Comparison of ENCODE assay signal across 11 cellular contexts in genomic region chr17:34254146-34254545, GRCh38. TPM values are rescaled to one million over a fixed set of nuclear protein-coding genes. Genes with fewer than 3 reads are reported as not detected.
A peak's percentile ranks its signal among the peaks of the same experiment; 100 is the strongest.
DNase-seq lines count a peak whose midpoint lies in the region; ATAC-seq and TF ChIP-seq lines count a peak whose summit lies in the region.
"Had no signal": no experiment of that assay in that cellular context is flagged by ENCODE, and none has a peak within 500 bp of the region (broad histone marks: within the 10 kb centered on the region; RNA-seq: fewer than 3 reads in every experiment).

No MANE protein-coding gene starts in this region.

- H3K27ac Mint-ChIP-seq in nephron: peak overlapping the region; percentile 96 to 97 (median 96)
- H3K27ac Mint-ChIP-seq: activated naive CD4-positive, alpha-beta T cell treated with anti-CD3 and anti-CD28 coated beads, Interleukin-2, amount 10 ng/mL, durations not matched to agents 7 days and 5 days; stimulated activated effector memory CD8-positive, alpha-beta T cell treated with anti-CD3 and anti-CD28 coated beads, Interleukin-12 subunit alpha, Interleukin-12 subunit beta, amount 100 ng/mL, for 72 hours had no signal

- H3K4me3 Mint-ChIP-seq in nephron: peak overlapping the region in 2 of 3 experiments; percentile 83 to 84
- H3K4me3 Mint-ChIP-seq: activated naive CD4-positive, alpha-beta T cell treated with anti-CD3 and anti-CD28 coated beads, Interleukin-2, amount 10 ng/mL, durations not matched to agents 7 days and 5 days; stimulated activated effector memory CD8-positive, alpha-beta T cell treated with anti-CD3 and anti-CD28 coated beads, Interleukin-12 subunit alpha, Interleukin-12 subunit beta, amount 100 ng/mL, for 72 hours had no signal

- in situ Hi-C loops in Panc1 (cut with HindIII; ENCODE audit: low pct_unique_long_range_greater_than_20kb, low sequenced_read_pairs): no loop called here

- no peaks in the 10 kb centered on the region for H3K36me3 ChIP-seq in Panc1 (ENCODE audit: control insufficient read depth, insufficient read depth, low read length)
- no peaks in the 10 kb centered on the region for H3K36me3 ChIP-seq in ovary

- no peak overlapping the region for H3K4me3 ChIP-seq in Panc1 (ENCODE audit: low read depth in 2 of 2, low read length in 2 of 2)
- no peak overlapping the region for H3K4me3 ChIP-seq in fibroblast of mammary gland (ENCODE audit: control insufficient read depth, low read depth, low read length)
- H3K4me3 ChIP-seq in ovary: no peak overlapping the region

- H3K27me3 ChIP-seq in Panc1 (ENCODE audit: control insufficient read depth, insufficient read depth, low read length) (no peaks in the 10 kb centered on the region), ovary (no peaks in the 10 kb centered on the region)

- intact Hi-C loops in Panc1 (cut with micrococcal nuclease; ENCODE audit: unreplicated experiment): loop anchor here (5.0 kb wide), 1 partner anchor 52 kb away; no protein-coding TSS in a partner anchor
- intact Hi-C loops in ovary (cut with DNase I): loop anchor here in 1 of 4 donors (10.0 kb wide), 1 partner anchor 861 kb away; the partner anchor contains the start of gene RAD51D

- BruUV-seq in Panc1 (replicated peaks; lab: Mats Ljungman, UMichigan): no TSS peak

- H3K36me3 Mint-ChIP-seq in nephron (ENCODE audit: low read depth): no peaks in the 10 kb centered on the region
- H3K36me3 Mint-ChIP-seq: activated naive CD4-positive, alpha-beta T cell treated with anti-CD3 and anti-CD28 coated beads, Interleukin-2, amount 10 ng/mL, durations not matched to agents 7 days and 5 days; stimulated activated effector memory CD8-positive, alpha-beta T cell treated with anti-CD3 and anti-CD28 coated beads, Interleukin-12 subunit alpha, Interleukin-12 subunit beta, amount 100 ng/mL, for 72 hours had no signal

- TF ChIP-seq POLR2A in ovary (IDR thresholded peaks at IDR 0.05): no peak

- POLR2A ChIA-PET in Panc1 (lab: Charles Lee): no interaction called here

- DNase-seq in A172 (ENCODE audit: low spot score) (peak; percentile 19), Panc1 (ENCODE audit: low read depth, low spot score) (no peak), fibroblast of mammary gland (ENCODE audit: low read depth) (peak; percentile 92), NCI-H748 (lab: John Stamatoyannopoulos, UW; ENCODE audit: unreplicated experiment) (no peak), ovary (no peak)
- DNase-seq: activated naive CD4-positive, alpha-beta T cell treated with anti-CD3 and anti-CD28 coated beads, Interleukin-2, amount 10 ng/mL, durations not matched to agents 7 days and 5 days had no signal

- peak overlapping the region; percentile 98 for H3K27ac ChIP-seq in Panc1 (ENCODE audit: low read length)
- no peak overlapping the region for H3K27ac ChIP-seq in ovary

- CTCF ChIA-PET in Panc1 (lab: Charles Lee): interaction anchor here (2.5 kb wide), 1 partner anchor 107 kb away, joined by 12 read pairs; no protein-coding TSS in a partner anchor

- H3K9me3 ChIP-seq in Panc1 (ENCODE audit: control insufficient read depth, insufficient read depth, low read depth, low read length) (no peaks in the 10 kb centered on the region), ovary (no peaks in the 10 kb centered on the region)

- H3K4me1 ChIP-seq in Panc1 (ENCODE audit: control insufficient read depth, insufficient read depth, low read length) (peaks cover 74% of the 10 kb centered on the region), ovary (ENCODE audit: insufficient read depth) (peaks cover 15% of the 10 kb centered on the region)

- peaks cover 5% of the 10 kb centered on the region for H3K27me3 Mint-ChIP-seq in nephron (ENCODE audit: low read depth)

- 3 to 26% (median 9%) methylated on average over 3 of the region's 3 CpGs for WGBS in ovary, 3 donors

- no peaks in the 10 kb centered on the region for H3K9me3 Mint-ChIP-seq in nephron
- H3K9me3 Mint-ChIP-seq: activated naive CD4-positive, alpha-beta T cell treated with anti-CD3 and anti-CD28 coated beads, Interleukin-2, amount 10 ng/mL, durations not matched to agents 7 days and 5 days; stimulated activated effector memory CD8-positive, alpha-beta T cell treated with anti-CD3 and anti-CD28 coated beads, Interleukin-12 subunit alpha, Interleukin-12 subunit beta, amount 100 ng/mL, for 72 hours had no signal

- TF ChIP-seq CTCF in Panc1 (IDR thresholded peaks at IDR 0.05) (no peak), fibroblast of mammary gland (conservative IDR thresholded peaks at IDR 0.05; ENCODE audit: control insufficient read depth, insufficient read depth, low read depth, low read length) (no peak), nephron (IDR thresholded peaks at IDR 0.05; ENCODE audit: unreplicated experiment in 3 of 3) (no peak), ovary (IDR thresholded peaks at IDR 0.05) (no peak)

- ATAC-seq in Panc1 (no peak), GM18520 (IDR thresholded peaks at IDR 0.05; ENCODE audit: unreplicated experiment) (no peak), HG02885 (IDR thresholded peaks at IDR 0.05; ENCODE audit: poor library complexity, unreplicated experiment) (no peak)
- ATAC-seq: stimulated activated effector memory CD8-positive, alpha-beta T cell treated with anti-CD3 and anti-CD28 coated beads, Interleukin-12 subunit alpha, Interleukin-12 subunit beta, amount 100 ng/mL, for 72 hours had no signal

- H3K4me1 Mint-ChIP-seq in nephron: peaks cover 57% of the 10 kb centered on the region
- H3K4me1 Mint-ChIP-seq: activated naive CD4-positive, alpha-beta T cell treated with anti-CD3 and anti-CD28 coated beads, Interleukin-2, amount 10 ng/mL, durations not matched to agents 7 days and 5 days; stimulated activated effector memory CD8-positive, alpha-beta T cell treated with anti-CD3 and anti-CD28 coated beads, Interleukin-12 subunit alpha, Interleukin-12 subunit beta, amount 100 ng/mL, for 72 hours had no signal

- TF ChIP-seq EP300 in ovary (IDR thresholded peaks at IDR 0.05): no peak

RNA-seq across cellular contexts. Expression of gene CCL2, which starts 0.9 kb away (rescaled TPM):
- total RNA-seq in A172 (2014; rRNA removed; shearing (Covaris generic)): 26.2 and 27.3 TPM in 2 replicates
- 513 TPM for total RNA-seq in Panc1 (2021; ENCODE audit: unreplicated experiment)
- polyA plus RNA-seq in Panc1 (2012; ENCODE audit: insufficient read length): 230 TPM
- 100 to 1,000 TPM in 1 of 7 donors, 10 to 100 TPM in 5, 1 to 10 TPM in 1; 5.0 to 156 (median 25.3) TPM for total RNA-seq in ovary
- 10 to 100 TPM; 35.1 to 50.9 TPM for polyA plus RNA-seq in ovary

RNA-seq across cellular contexts. Expression of gene CCL7, which starts 15.9 kb away (rescaled TPM):
- total RNA-seq in A172 (2014; rRNA removed; shearing (Covaris generic)): not detected in 2 replicates
- total RNA-seq in Panc1 (2021; ENCODE audit: unreplicated experiment) (0.31 TPM), ovary (under 1 TPM in 1 of 7 donors, not detected in 6; 0.46 TPM)
- polyA plus RNA-seq in Panc1 (2012; ENCODE audit: insufficient read length): not detected
- polyA plus RNA-seq in ovary: not detected
- total RNA-seq: glomerular endothelial cell had no signal

RNA-seq across cellular contexts. Expression of gene CCL11, which starts 31.4 kb away (rescaled TPM):
- total RNA-seq in A172 (2014; rRNA removed; shearing (Covaris generic)): not detected in 2 replicates
- total RNA-seq in Panc1 (2021; ENCODE audit: unreplicated experiment): not detected
- not detected for polyA plus RNA-seq in Panc1 (2012; ENCODE audit: insufficient read length)
- not detected for total RNA-seq in ovary
- polyA plus RNA-seq in ovary: 1 to 10 TPM in 1 of 2 donors, under 1 TPM in 1; 0.35 to 2.0 TPM
- total RNA-seq: glomerular endothelial cell had no signal

Comparison
In these comparisons a context has a peak if more than half of its experiments do, and no peak if none do; other contexts are left out.
1. DNase-seq: peak in A172 (single experiment) and fibroblast of mammary gland (single experiment); none in Panc1 (single experiment), NCI-H748 (single experiment) and ovary (0 of 5).